In the genomic region with DNA sequence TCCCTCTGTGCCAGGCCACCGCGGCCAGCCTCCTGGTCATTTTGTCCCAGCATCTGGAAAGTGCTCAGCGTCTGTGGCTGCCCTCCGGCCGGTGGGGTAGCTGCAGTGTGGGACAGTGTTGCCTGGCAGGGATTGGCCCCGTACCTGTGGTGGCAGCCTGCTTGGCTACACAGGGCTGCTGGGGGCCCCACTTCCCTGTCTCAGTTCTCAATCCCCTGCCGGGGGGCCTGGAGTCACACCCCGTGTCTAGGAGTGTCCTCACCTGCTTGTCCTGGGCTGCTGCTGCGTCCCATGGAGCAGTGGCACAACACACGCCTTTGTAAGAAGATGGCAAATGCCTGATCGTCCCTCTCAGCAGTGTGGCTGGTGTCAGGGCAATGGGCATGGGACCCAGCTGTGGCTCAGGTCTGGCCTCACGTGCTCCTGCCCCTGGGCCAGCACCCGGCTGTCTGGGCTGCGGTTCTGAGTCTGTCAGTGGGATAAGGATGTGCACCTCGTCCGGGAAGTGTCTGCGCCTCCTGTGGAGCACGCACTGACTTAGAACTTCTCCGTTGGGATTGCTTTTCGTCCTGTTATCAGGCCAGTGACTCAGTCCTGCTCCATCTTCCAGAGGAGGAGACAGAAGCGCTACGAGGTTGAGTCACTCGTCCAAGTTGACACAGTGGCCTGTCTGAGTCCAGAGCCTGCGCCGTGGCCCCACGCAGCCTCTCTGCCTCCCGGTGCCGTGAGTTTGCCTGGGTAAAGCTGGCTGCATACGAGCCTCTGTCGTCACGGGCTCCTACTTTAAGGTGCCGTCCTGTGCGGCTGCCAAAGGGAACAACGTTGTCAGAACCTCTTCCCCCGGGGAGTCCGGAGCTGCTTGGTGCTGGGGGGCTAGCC, we compare ENCODE assay signal across 14 cellular contexts. TPM values are rescaled to one million over a fixed set of nuclear protein-coding genes. Genes with fewer than 3 reads are reported as not detected.
DNase-seq lines count a peak whose midpoint lies in the region; ATAC-seq and TF ChIP-seq lines count a peak whose summit lies in the region.
"Had no signal": no experiment of that assay in that cellular context is flagged by ENCODE, and none has a peak within 500 bp of the region (broad histone marks: within the 10 kb centered on the region; RNA-seq: fewer than 3 reads in every experiment).

No MANE protein-coding gene starts in this region.

- H3K4me3 ChIP-seq in RWPE2 (ENCODE audit: severe bottlenecking) (no peak overlapping the region), fibroblast of villous mesenchyme (ENCODE audit: low read depth, low read length) (no peak overlapping the region)
- H3K4me3 ChIP-seq: lung, skin epidermis had no signal

- H3K9me3 ChIP-seq in RWPE2 (ENCODE audit: severe bottlenecking), result no peaks in the 10 kb centered on the region

- DNase-seq in ELR (ENCODE audit: low read depth) (peak; percentile 92), RWPE2 (ENCODE audit: low spot score) (peak; percentile 55), fibroblast of villous mesenchyme (ENCODE audit: low read depth) (peak; percentile 67), sciatic nerve (ENCODE audit: low spot score) (peak; percentile 54), erythroblast (lab: John Stamatoyannopoulos, UW) (no peak), DMS79 treated with DMSO at 0.1 percent for 48 hours (lab: John Stamatoyannopoulos, UW) (no peak), HCEC 1CT (no peak), NOMO-1 treated with dmso at 0.1 percent for 144 hours (lab: John Stamatoyannopoulos, UW; ENCODE audit: unreplicated experiment) (no peak)
- DNase-seq: activated CD4-positive, alpha-beta T cell treated with anti-CD3 and anti-CD28 coated beads, Interleukin-2, amount 50 U/mL, for 4 hours; DND-41; NCI-H2107 had no signal

- H3K27ac ChIP-seq in RWPE2 (ENCODE audit: poor library complexity, severe bottlenecking), result no peak overlapping the region
- H3K27ac ChIP-seq: skin epidermis had no signal

- intact Hi-C loops in sciatic nerve (cut with DNase I), result no loop called here

- H3K4me1 ChIP-seq in RWPE2 (ENCODE audit: insufficient read depth, poor library complexity, severe bottlenecking), result no peaks in the 10 kb centered on the region

- TF ChIP-seq POLR2A in erythroblast (IDR thresholded peaks at IDR 0.05; ENCODE audit: low read length), result no peak

- peak; percentile 62; the same call in 1 of the 3 replicates for ATAC-seq in RWPE2 (ENCODE audit: low read depth)
- ATAC-seq in sciatic nerve, result peak; percentile 25

- TF ChIP-seq CTCF in RWPE2 (IDR thresholded peaks at IDR 0.05; ENCODE audit: poor library complexity, severe bottlenecking) (no peak), fibroblast of villous mesenchyme (IDR thresholded peaks at IDR 0.05; ENCODE audit: insufficient read depth, low read depth, low read length) (no peak)

- no peaks in the 10 kb centered on the region for H3K36me3 ChIP-seq in RWPE2 (ENCODE audit: low read depth)

- no peaks in the 10 kb centered on the region for H3K27me3 ChIP-seq in RWPE2 (ENCODE audit: insufficient read depth, poor library complexity, severe bottlenecking)

RNA-seq across cellular contexts. Expression of a gene that starts 41.0 kb away (rescaled TPM):
- total RNA-seq in fibroblast of villous mesenchyme (not detected in 2 replicates), sciatic nerve (not detected)
- total RNA-seq: aorta, lung had no signal

Comparison
In these comparisons a context has a peak if more than half of its experiments do, and no peak if none do; other contexts are left out.
1. DNase-seq: peak in ELR (single experiment), RWPE2 (single experiment), fibroblast of villous mesenchyme (single experiment) and sciatic nerve (single experiment); none in erythroblast (0 of 2), DMS79 treated with DMSO at 0.1 percent for 48 hours (single experiment), HCEC 1CT (single experiment) and NOMO-1 treated with dmso at 0.1 percent for 144 hours (single experiment).